ENCODE assay signal across 19 cellular contexts in genomic region chr6:32371204-32371603, GRCh38. TPM values are rescaled to one million over a fixed set of nuclear protein-coding genes. Genes with fewer than 3 reads are reported as not detected.
"Had no signal": no experiment of that assay in that cellular context is flagged by ENCODE, and none has a peak within 500 bp of the region (broad histone marks: within the 10 kb centered on the region; RNA-seq: fewer than 3 reads in every experiment).

No MANE protein-coding gene starts in this region.

- H3K4me1 ChIP-seq: gastroesophageal sphincter, lower lobe of right lung, right atrium auricular region, thyroid gland, uterus had no signal

- H3K27me3 ChIP-seq: right atrium auricular region, thyroid gland, uterus had no signal

- H3K4me3 ChIP-seq: coronary artery, gastroesophageal sphincter, lower lobe of right lung, right atrium auricular region, skin epidermis, thyroid gland, uterus had no signal

- DNase-seq: activated CD4-positive, alpha-beta T cell treated with anti-CD3 and anti-CD28 coated beads, Interleukin-2, amount 50 U/mL, for 1 hour; activated CD4-positive, CD25-positive, alpha-beta regulatory T cell; activated effector memory CD4-positive, alpha-beta T cell treated with anti-CD3 and anti-CD28 coated beads, Interleukin-2, amount 50 U/mL, for 16 hours; activated T-cell treated with anti-CD3 and anti-CD28 coated beads, Interleukin-2, amount 50 U/mL, for 1 hour; amygdala; effector memory CD4-positive, alpha-beta T cell; hippocampal formation; lower lobe of right lung; naive thymus-derived CD4-positive, alpha-beta T cell; T-helper 17 cell; thyroid gland; uterus had no signal

- H3K9me3 ChIP-seq: gastroesophageal sphincter, lower lobe of right lung, right atrium auricular region, thyroid gland, uterus had no signal

- H3K36me3 ChIP-seq: gastroesophageal sphincter, lower lobe of right lung, right atrium auricular region, thyroid gland, uterus had no signal

- H3K27ac ChIP-seq: coronary artery, epithelial cell of prostate, gastroesophageal sphincter, lower lobe of right lung, right atrium auricular region, skin epidermis, thyroid gland, uterus had no signal

RNA-seq across cellular contexts. Expression of gene TSBP1, which starts 0.5 kb away (rescaled TPM):
- total RNA-seq: cardiac septum; gastroesophageal sphincter; lower lobe of right lung; mononuclear cell; naive thymus-derived CD4-positive, alpha-beta T cell; right atrium auricular region; T-helper 17 cell; thyroid gland; uterus had no signal
- polyA plus RNA-seq: naive thymus-derived CD4-positive, alpha-beta T cell had no signal

RNA-seq across cellular contexts. Expression of gene BTNL2, which starts 35.8 kb away (rescaled TPM):
- total RNA-seq: cardiac septum; gastroesophageal sphincter; lower lobe of right lung; mononuclear cell; naive thymus-derived CD4-positive, alpha-beta T cell; right atrium auricular region; T-helper 17 cell; thyroid gland; uterus had no signal
- polyA plus RNA-seq: naive thymus-derived CD4-positive, alpha-beta T cell had no signal
